1 cellular context compared by ENCODE assay signal in genomic region chr1:2545754-2546514, GRCh38.
TF ChIP-seq lines count a peak whose summit lies in the region.

No MANE protein-coding gene starts in this region.

TF ChIP-seq in SK-N-SH treated with all-trans-retinoic acid at 6 μM for 48 hours, 23 proteins besides CTCF, POLR2A, EP300 and RAD21 (continued from another document):
- TF ChIP-seq CREB5 (CRISPR knock-in tag; IDR thresholded peaks at IDR 0.05; ENCODE audit: low read depth) (no peak), ZFP3 (CRISPR knock-in tag; IDR thresholded peaks at IDR 0.05) (0 out of 2 replicates have a peak, but pooled peaks have one; percentile 33)
